ENCODE assay signal across 26 cellular contexts in genomic region chr10:28850784-28851183, GRCh38.
"Had no signal": no experiment of that assay in that cellular context is flagged by ENCODE, and none has a peak within 500 bp of the region (broad histone marks: within the 10 kb centered on the region; RNA-seq: fewer than 3 reads in every experiment).

No MANE protein-coding gene starts in this region.

- H3K9me3 Mint-ChIP-seq: nephron progenitor cell; stimulated activated effector memory CD8-positive, alpha-beta T cell treated with anti-CD3 and anti-CD28 coated beads, Interleukin-12 subunit alpha, Interleukin-12 subunit beta, amount 100 ng/mL, for 72 hours; stimulated activated naive CD8-positive, alpha-beta T cell treated with anti-CD3 and anti-CD28 coated beads, Interleukin-15, Interleukin-2, amounts not matched to agents 100 ng/mL and 50 ng/mL, for 24 hours had no signal

- H3K9ac ChIP-seq: neural progenitor cell, parathyroid adenoma had no signal

- H3K36me3 ChIP-seq: left lung, lower lobe of right lung, neural progenitor cell, neutrophil, spleen, thyroid gland, transverse colon, upper lobe of right lung had no signal

- H3K4me3 ChIP-seq: left lung, lower lobe of right lung, neural progenitor cell, psoas muscle, skin epidermis, spleen, thyroid gland, transverse colon, upper lobe of right lung had no signal

- H3K4me2 ChIP-seq: neural progenitor cell had no signal

- H3K9me3 ChIP-seq: left lung, lower lobe of right lung, neutrophil, psoas muscle, thyroid gland, transverse colon, upper lobe of right lung had no signal

- DNase-seq: hippocampal formation; kidney; left colon; left lung; lower lobe of right lung; mammary epithelial cell; mesenchymal stem cell; naive B cell; natural killer cell; nephron progenitor cell; occipital lobe; psoas muscle; spleen; stimulated activated CD4-positive, alpha-beta T cell treated with anti-CD3 and anti-CD28 coated beads, Interleukin-4, amount 100 ng/mL, for 24 hours; stimulated activated naive CD4-positive, alpha-beta T cell; substantia nigra; thyroid gland; transverse colon; upper lobe of right lung had no signal

- H3K36me3 Mint-ChIP-seq: naive B cell; natural killer cell; neural progenitor cell; stimulated activated effector memory CD8-positive, alpha-beta T cell treated with anti-CD3 and anti-CD28 coated beads, Interleukin-12 subunit alpha, Interleukin-12 subunit beta, amount 100 ng/mL, for 72 hours had no signal

- H3K4me1 ChIP-seq: left lung, lower lobe of right lung, neural progenitor cell, parathyroid adenoma, psoas muscle, thyroid gland, transverse colon, upper lobe of right lung had no signal

- H3K4me3 Mint-ChIP-seq: naive B cell; natural killer cell; nephron progenitor cell; neural progenitor cell; stimulated activated effector memory CD8-positive, alpha-beta T cell treated with anti-CD3 and anti-CD28 coated beads, Interleukin-12 subunit alpha, Interleukin-12 subunit beta, amount 100 ng/mL, for 72 hours; stimulated activated naive CD8-positive, alpha-beta T cell treated with anti-CD3 and anti-CD28 coated beads, Interleukin-15, Interleukin-2, amounts not matched to agents 100 ng/mL and 50 ng/mL, for 24 hours had no signal

- H3K27me3 ChIP-seq: left lung, neural progenitor cell, spleen, thyroid gland, upper lobe of right lung had no signal

- H2AFZ ChIP-seq: neural progenitor cell, parathyroid adenoma had no signal

- H3K27ac ChIP-seq: left lung, lower lobe of right lung, neural progenitor cell, neutrophil, parathyroid adenoma, psoas muscle, skin epidermis, spleen, thyroid gland, transverse colon, upper lobe of right lung had no signal

- H3K27ac Mint-ChIP-seq: naive B cell; natural killer cell; nephron progenitor cell; neural progenitor cell; stimulated activated effector memory CD8-positive, alpha-beta T cell treated with anti-CD3 and anti-CD28 coated beads, Interleukin-12 subunit alpha, Interleukin-12 subunit beta, amount 100 ng/mL, for 72 hours; stimulated activated naive CD8-positive, alpha-beta T cell treated with anti-CD3 and anti-CD28 coated beads, Interleukin-15, Interleukin-2, amounts not matched to agents 100 ng/mL and 50 ng/mL, for 24 hours had no signal

- H3K4me1 Mint-ChIP-seq: naive B cell; natural killer cell; stimulated activated effector memory CD8-positive, alpha-beta T cell treated with anti-CD3 and anti-CD28 coated beads, Interleukin-12 subunit alpha, Interleukin-12 subunit beta, amount 100 ng/mL, for 72 hours had no signal

- ATAC-seq: left colon; left lung; lower lobe of right lung; natural killer cell; psoas muscle; sciatic nerve; stimulated activated effector memory CD8-positive, alpha-beta T cell treated with anti-CD3 and anti-CD28 coated beads, Interleukin-12 subunit alpha, Interleukin-12 subunit beta, amount 100 ng/mL, for 72 hours; upper lobe of right lung had no signal
